Comparison of ENCODE assay signal across 8 cellular contexts in genomic region chr16:73056911-73057310, GRCh38. TPM values are rescaled to one million over a fixed set of nuclear protein-coding genes. Genes with fewer than 3 reads are reported as not detected.
DNase-seq lines count a peak whose midpoint lies in the region; ATAC-seq and TF ChIP-seq lines count a peak whose summit lies in the region.

No MANE protein-coding gene starts in this region.

- H3K27ac ChIP-seq in 22Rv1: peak overlapping the region; percentile 83

- H3K36me3 Mint-ChIP-seq in HFFc6 (ENCODE audit: low read depth): no peaks in the 10 kb centered on the region
- peaks cover 2% of the 10 kb centered on the region for H3K36me3 Mint-ChIP-seq in memory B cell

- H3K9me3 Mint-ChIP-seq in HFFc6 (no peaks in the 10 kb centered on the region), memory B cell (no peaks in the 10 kb centered on the region)

- TF ChIP-seq CTCF in 22Rv1 (IDR thresholded peaks at IDR 0.05) (no peak), HFFc6 (IDR thresholded peaks at IDR 0.05) (no peak)

- peaks cover 6% of the 10 kb centered on the region; the same call in 1 of the 2 replicates for H3K27me3 Mint-ChIP-seq in HFFc6 (ENCODE audit: insufficient read depth)
- peaks cover 8% of the 10 kb centered on the region for H3K27me3 Mint-ChIP-seq in memory B cell

- H3K27ac Mint-ChIP-seq in HFFc6: peak overlapping the region; percentile 88
- H3K27ac Mint-ChIP-seq in memory B cell: peak overlapping the region; percentile 82

- DNase-seq in HFFc6 (no peak), astrocyte of the hippocampus (ENCODE audit: low read depth, low spot score) (peak; percentile 33), memory B cell (ENCODE audit: low spot score in 2 of 2) (no peak), retina (no peak), NCI-H82 (lab: John Stamatoyannopoulos, UW) (no peak), GDM1 (lab: John Stamatoyannopoulos, UW) (no peak)

- peak overlapping the region; percentile 93 for H3K4me3 Mint-ChIP-seq in HFFc6
- H3K4me3 Mint-ChIP-seq in memory B cell: peak overlapping the region; percentile 100

- ATAC-seq in memory B cell (ENCODE audit: low read depth) (no peak), GM19324 (IDR thresholded peaks at IDR 0.05; ENCODE audit: low FRiP score, unreplicated experiment) (no peak)

- H3K4me1 Mint-ChIP-seq in HFFc6 (ENCODE audit: low read depth) (peaks cover 28% of the 10 kb centered on the region), memory B cell (peaks cover 15% of the 10 kb centered on the region)

RNA-seq across cellular contexts. Expression of gene ZFHX3, which starts 9.0 kb away (rescaled TPM):
- total RNA-seq in HFFc6 (2021; fragmentation: NEBNext Ultra II Directional; extraction: Animal tissue kit (Norgen Biotek cat#: 25700)): 10 to 100 TPM; 14.5 to 25.8 (median 15.8) TPM
